In the genomic region with DNA sequence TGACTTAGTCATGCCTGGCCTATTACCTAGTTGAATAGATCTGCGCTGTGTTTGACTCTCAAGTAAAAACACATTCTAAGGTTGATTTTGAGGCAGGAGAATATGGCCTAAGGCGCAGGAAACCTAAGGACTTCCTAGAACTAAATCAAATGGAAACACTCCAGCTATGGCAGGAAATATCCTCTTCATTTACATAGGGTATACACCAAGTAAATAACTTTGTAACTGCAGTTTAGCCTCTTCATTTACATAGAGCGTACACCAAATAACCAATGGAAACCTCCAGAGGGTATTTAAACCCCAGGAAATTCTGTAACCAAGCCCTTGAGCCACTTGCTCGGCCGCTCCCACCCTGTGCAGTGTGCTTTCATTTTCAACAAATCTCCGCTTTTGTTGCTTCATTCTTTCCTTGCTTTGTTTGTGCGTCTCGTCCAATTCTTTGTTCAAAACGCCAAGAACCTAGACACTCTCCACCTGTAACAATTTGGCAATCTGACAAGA, we compare ENCODE assay signal across 1 cellular context.
TF ChIP-seq lines count a peak whose summit lies in the region.

No MANE protein-coding gene starts in this region.

TF ChIP-seq in K562, 482 proteins besides CTCF, POLR2A, EP300 and RAD21:
- no peak for TF ChIP-seq HOXB6 (CRISPR knock-in tag; IDR thresholded peaks at IDR 0.05; ENCODE audit: borderline replicate concordance)
- no peak for TF ChIP-seq C11orf30 (IDR thresholded peaks at IDR 0.05; ENCODE audit: low read depth)
- no peak for TF ChIP-seq SMARCB1 (IDR thresholded peaks at IDR 0.05; ENCODE audit: insufficient read length, low read depth)
- TF ChIP-seq TBP (optimal IDR thresholded peaks at IDR 0.05; ENCODE audit: low read depth, low read length): no peak
- TF ChIP-seq, protein P1, sequence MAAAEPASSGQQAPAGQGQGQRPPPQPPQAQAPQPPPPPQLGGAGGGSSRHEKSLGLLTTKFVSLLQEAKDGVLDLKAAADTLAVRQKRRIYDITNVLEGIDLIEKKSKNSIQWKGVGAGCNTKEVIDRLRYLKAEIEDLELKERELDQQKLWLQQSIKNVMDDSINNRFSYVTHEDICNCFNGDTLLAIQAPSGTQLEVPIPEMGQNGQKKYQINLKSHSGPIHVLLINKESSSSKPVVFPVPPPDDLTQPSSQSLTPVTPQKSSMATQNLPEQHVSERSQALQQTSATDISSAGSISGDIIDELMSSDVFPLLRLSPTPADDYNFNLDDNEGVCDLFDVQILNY (CRISPR knock-in tag; IDR thresholded peaks at IDR 0.05): no peak
- TF ChIP-seq MAFK (IDR thresholded peaks at IDR 0.05; ENCODE audit: low read length): no peak
- no peak for TF ChIP-seq TARDBP (IDR thresholded peaks at IDR 0.05)
- no peak for TF ChIP-seq THRAP3 (IDR thresholded peaks at IDR 0.05; ENCODE audit: borderline replicate concordance)
- no peak for TF ChIP-seq GABPB2 (CRISPR knock-in tag; conservative IDR thresholded peaks at IDR 0.05)
- TF ChIP-seq NFE2 (IDR thresholded peaks at IDR 0.05; ENCODE audit: low read depth): no peak
- 0 out of 2 replicates have a peak, but pooled peaks have one; percentile 1 for TF ChIP-seq TEAD4 (IDR thresholded peaks at IDR 0.05; ENCODE audit: low read length)
- no peak for TF ChIP-seq TEAD4 (CRISPR knock-in tag; IDR thresholded peaks at IDR 0.05; ENCODE audit: borderline replicate concordance)
- TF ChIP-seq HNRNPK (IDR thresholded peaks at IDR 0.05; ENCODE audit: low read depth, low read length, poor library complexity, severe bottlenecking): no peak
- TF ChIP-seq, protein P2, sequence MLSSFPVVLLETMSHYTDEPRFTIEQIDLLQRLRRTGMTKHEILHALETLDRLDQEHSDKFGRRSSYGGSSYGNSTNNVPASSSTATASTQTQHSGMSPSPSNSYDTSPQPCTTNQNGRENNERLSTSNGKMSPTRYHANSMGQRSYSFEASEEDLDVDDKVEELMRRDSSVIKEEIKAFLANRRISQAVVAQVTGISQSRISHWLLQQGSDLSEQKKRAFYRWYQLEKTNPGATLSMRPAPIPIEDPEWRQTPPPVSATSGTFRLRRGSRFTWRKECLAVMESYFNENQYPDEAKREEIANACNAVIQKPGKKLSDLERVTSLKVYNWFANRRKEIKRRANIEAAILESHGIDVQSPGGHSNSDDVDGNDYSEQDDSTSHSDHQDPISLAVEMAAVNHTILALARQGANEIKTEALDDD (IDR thresholded peaks at IDR 0.05): 0 out of 2 replicates have a peak, but pooled peaks have one; percentile 1
- TF ChIP-seq, protein P3, sequence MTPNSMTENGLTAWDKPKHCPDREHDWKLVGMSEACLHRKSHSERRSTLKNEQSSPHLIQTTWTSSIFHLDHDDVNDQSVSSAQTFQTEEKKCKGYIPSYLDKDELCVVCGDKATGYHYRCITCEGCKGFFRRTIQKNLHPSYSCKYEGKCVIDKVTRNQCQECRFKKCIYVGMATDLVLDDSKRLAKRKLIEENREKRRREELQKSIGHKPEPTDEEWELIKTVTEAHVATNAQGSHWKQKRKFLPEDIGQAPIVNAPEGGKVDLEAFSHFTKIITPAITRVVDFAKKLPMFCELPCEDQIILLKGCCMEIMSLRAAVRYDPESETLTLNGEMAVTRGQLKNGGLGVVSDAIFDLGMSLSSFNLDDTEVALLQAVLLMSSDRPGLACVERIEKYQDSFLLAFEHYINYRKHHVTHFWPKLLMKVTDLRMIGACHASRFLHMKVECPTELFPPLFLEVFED (CRISPR knock-in tag; conservative IDR thresholded peaks at IDR 0.05): no peak
- no peak for TF ChIP-seq ZKSCAN1 (IDR thresholded peaks at IDR 0.05; ENCODE audit: low read depth, low read length)
- no peak for TF ChIP-seq MXI1 (IDR thresholded peaks at IDR 0.05; ENCODE audit: low read depth, low read length)
- TF ChIP-seq ARNT (IDR thresholded peaks at IDR 0.05): 0 out of 4 replicates have a peak, but pooled peaks of 1 of the 2 experiments have one; percentile 41
- no peak for TF ChIP-seq SMARCC2 (IDR thresholded peaks at IDR 0.05; ENCODE audit: low read depth)
- TF ChIP-seq MYBL2 (IDR thresholded peaks at IDR 0.05; ENCODE audit: low read depth): no peak
- no peak for TF ChIP-seq MYBL2 (CRISPR knock-in tag; IDR thresholded peaks at IDR 0.05; ENCODE audit: borderline replicate concordance)
- TF ChIP-seq, protein P4, sequence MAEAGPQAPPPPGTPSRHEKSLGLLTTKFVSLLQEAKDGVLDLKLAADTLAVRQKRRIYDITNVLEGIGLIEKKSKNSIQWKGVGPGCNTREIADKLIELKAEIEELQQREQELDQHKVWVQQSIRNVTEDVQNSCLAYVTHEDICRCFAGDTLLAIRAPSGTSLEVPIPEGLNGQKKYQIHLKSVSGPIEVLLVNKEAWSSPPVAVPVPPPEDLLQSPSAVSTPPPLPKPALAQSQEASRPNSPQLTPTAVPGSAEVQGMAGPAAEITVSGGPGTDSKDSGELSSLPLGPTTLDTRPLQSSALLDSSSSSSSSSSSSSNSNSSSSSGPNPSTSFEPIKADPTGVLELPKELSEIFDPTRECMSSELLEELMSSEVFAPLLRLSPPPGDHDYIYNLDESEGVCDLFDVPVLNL (CRISPR knock-in tag; IDR thresholded peaks at IDR 0.05; ENCODE audit: low read depth): no peak
- no peak for TF ChIP-seq KLF13 (tag; IDR thresholded peaks at IDR 0.05; ENCODE audit: borderline replicate concordance, low read depth)
- TF ChIP-seq, protein P5, sequence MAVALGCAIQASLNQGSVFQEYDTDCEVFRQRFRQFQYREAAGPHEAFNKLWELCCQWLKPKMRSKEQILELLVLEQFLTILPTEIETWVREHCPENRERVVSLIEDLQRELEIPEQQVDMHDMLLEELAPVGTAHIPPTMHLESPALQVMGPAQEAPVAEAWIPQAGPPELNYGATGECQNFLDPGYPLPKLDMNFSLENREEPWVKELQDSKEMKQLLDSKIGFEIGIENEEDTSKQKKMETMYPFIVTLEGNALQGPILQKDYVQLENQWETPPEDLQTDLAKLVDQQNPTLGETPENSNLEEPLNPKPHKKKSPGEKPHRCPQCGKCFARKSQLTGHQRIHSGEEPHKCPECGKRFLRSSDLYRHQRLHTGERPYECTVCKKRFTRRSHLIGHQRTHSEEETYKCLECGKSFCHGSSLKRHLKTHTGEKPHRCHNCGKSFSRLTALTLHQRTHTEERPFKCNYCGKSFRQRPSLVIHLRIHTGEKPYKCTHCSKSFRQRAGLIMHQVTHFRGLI (CRISPR knock-in tag; IDR thresholded peaks at IDR 0.05): no peak
- TF ChIP-seq, protein P6, sequence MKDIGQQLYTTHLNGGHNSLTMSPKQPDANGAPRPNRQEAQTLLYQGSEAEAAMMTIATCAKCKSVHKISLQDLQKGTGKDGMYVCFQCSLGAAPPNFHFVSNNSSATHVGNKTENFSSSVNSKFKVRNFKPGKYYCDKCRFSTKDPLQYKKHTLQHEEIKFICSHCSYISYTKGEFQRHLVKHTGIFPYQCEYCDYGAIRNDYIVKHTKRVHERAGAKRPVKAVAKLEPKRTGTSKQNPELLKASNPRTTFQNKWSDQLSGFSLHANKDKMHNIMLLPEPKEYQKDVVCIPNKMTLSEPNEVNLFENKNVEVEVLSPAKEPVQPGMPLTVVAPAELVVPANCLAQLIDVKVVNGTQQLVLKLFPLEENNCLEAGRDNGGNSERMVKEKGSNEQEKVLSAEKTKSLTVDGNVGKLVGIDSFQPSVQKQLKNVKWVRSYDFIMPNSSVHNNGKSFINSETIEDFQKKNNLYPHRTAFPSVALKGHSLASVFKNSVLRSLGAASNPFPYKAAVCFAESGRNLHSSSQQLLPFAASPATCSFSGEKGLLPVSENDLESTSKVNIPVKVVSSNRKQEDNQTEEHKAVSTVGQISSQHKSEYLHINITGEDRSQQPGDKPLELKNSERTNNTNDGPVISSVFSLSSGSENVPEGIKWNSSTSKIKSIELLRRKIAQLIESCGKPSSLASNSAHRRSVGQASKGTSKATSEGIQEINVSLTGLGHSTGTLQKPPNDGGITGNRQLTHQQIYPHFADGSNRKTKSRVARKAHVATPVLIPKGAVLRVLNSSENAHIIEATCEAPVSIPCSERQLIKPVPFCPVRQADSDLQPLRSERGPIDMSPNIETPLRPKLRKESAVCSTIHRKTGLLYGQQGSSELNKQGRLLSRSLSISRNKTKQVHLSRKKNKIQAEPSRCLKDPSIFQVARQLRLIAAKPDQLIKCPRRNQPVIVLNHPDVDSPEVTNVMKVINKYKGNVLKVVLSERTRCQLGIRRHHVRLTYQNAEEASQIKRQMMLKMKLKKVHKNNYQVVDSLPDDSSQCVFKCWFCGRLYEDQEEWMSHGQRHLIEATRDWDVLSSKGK (CRISPR knock-in tag; IDR thresholded peaks at IDR 0.05): no peak
- TF ChIP-seq DPF2 (IDR thresholded peaks at IDR 0.05): 0 out of 2 replicates have a peak, but pooled peaks have one; percentile 13
